8 cellular contexts compared by ENCODE assay signal in genomic region chr5:131794596-131794995, GRCh38. TPM values are rescaled to one million over a fixed set of nuclear protein-coding genes. Genes with fewer than 3 reads are reported as not detected.
DNase-seq lines count a peak whose midpoint lies in the region; ATAC-seq, FAIRE-seq and TF ChIP-seq lines count a peak whose summit lies in the region.
"Had no signal": no experiment of that assay in that cellular context is flagged by ENCODE, and none has a peak within 500 bp of the region (broad histone marks: within the 10 kb centered on the region; RNA-seq: fewer than 3 reads in every experiment).

No MANE protein-coding gene starts in this region.

- ATAC-seq in K562 (peak; percentile 23), GM21526 (IDR thresholded peaks at IDR 0.05; ENCODE audit: low FRiP score, unreplicated experiment) (no peak)

- DNase-seq in KBM-7 = peak; percentile 68
- DNase-seq in K562 (ENCODE audit: extremely low read depth in 1 of 4, low spot score in 3 of 4) = peak in 1 of 4 experiments; percentile 43
- DNase-seq in neural progenitor cell (ENCODE audit: low spot score) = no peak
- DNase-seq in NCI-H226 = no peak
- no peak for DNase-seq in 8988T

- WGBS in K562 (ENCODE audit: insufficient coverage, low coverage, missing lambda C conversion rate) = 14% methylated on average over 4 of the region's 4 CpGs

- peaks cover 3% of the 10 kb centered on the region for H3K36me3 Mint-ChIP-seq in neural progenitor cell

- H3K27me3 ChIP-seq in K562 (ENCODE audit: control insufficient read depth in 2 of 2, insufficient read depth in 2 of 2, low read length in 2 of 2) = no peaks in the 10 kb centered on the region
- peaks cover 34% of the 10 kb centered on the region for H3K27me3 ChIP-seq in neural progenitor cell

- peak; percentile 36; the same call in 1 of the 2 replicates for TF ChIP-seq POLR2A in K562 (conservative IDR thresholded peaks at IDR 0.05)

- POLR2A ChIA-PET in K562 (lab: Yijun Ruan, JAX) = interaction anchor here (0.9 kb wide), 1 partner anchor 49 kb away, joined by 4 read pairs; no protein-coding TSS in a partner anchor

- no TSS peak for BruUV-seq in K562 (replicated peaks; lab: Mats Ljungman, UMichigan)

- peaks cover 19% of the 10 kb centered on the region for H3F3A ChIP-seq in neural progenitor cell (ENCODE audit: low read depth)

- no peak for TF ChIP-seq EP300 in K562 (IDR thresholded peaks at IDR 0.05; ENCODE audit: low read length)

- peaks cover 26% of the 10 kb centered on the region; the same call in 1 of the 2 replicates for H4K20me1 ChIP-seq in K562 (replicated peaks; ENCODE audit: control insufficient read depth, insufficient read depth, low read length)
- peaks cover 62% of the 10 kb centered on the region for H4K20me1 ChIP-seq in neural progenitor cell (ENCODE audit: low read depth)

- no peak overlapping the region for H2AFZ ChIP-seq in K562 (ENCODE audit: low read depth, low read length)
- no peak overlapping the region for H2AFZ ChIP-seq in neural progenitor cell (replicated peaks)

- in situ Hi-C loops in KBM-7 (cut with MboI; ENCODE audit: low pct_unique_long_range_greater_than_20kb, low sequenced_read_pairs) (no loop called here), K562 (cut with MboI) (no loop called here)

- H3K27me3 Mint-ChIP-seq in neural progenitor cell (ENCODE audit: insufficient read depth, low read depth) = no peaks in the 10 kb centered on the region

- no peaks in the 10 kb centered on the region for H3K9me1 ChIP-seq in K562 (ENCODE audit: control insufficient read depth, insufficient read depth, low read length)

- H3K27ac Mint-ChIP-seq in neural progenitor cell = no peak overlapping the region

- peak; percentile 72 for FAIRE-seq in K562 (lab: Jason Lieb, UNC)

- no peak for TF ChIP-seq RAD21 in K562 (CRISPR knock-in tag; conservative IDR thresholded peaks at IDR 0.05 in 1 of 2, IDR thresholded peaks at IDR 0.05 in 1 of 2)

- peak overlapping the region; percentile 66 for H3K4me3 Mint-ChIP-seq in neural progenitor cell

- peak overlapping the region; percentile 77 to 97; a peak in 3 of 4 replicates for H3K9ac ChIP-seq in K562 (ENCODE audit: insufficient read depth in 1 of 2, low read depth in 2 of 2, low read length in 2 of 2)
- H3K9ac ChIP-seq in neural progenitor cell = no peak overlapping the region

- peak overlapping the region; percentile 40 for H3K4me3 ChIP-seq in GM08714 (ENCODE audit: low read length)
- H3K4me3 ChIP-seq in K562 = peak overlapping the region; percentile 75
- H3K4me3 ChIP-seq in neural progenitor cell = no peak overlapping the region

- H3K36me3 ChIP-seq in K562 (ENCODE audit: control insufficient read depth, insufficient read depth, low read length) (peaks cover 24% of the 10 kb centered on the region), neural progenitor cell (no peaks in the 10 kb centered on the region)

- H3K79me2 ChIP-seq in K562 (ENCODE audit: control insufficient read depth, insufficient read depth, low read length) (peaks cover 78% of the 10 kb centered on the region), neural progenitor cell (ENCODE audit: low read depth) (peaks cover 68% of the 10 kb centered on the region)

- no peaks in the 10 kb centered on the region for H3K9me3 ChIP-seq in K562 (replicated peaks; ENCODE audit: control insufficient read depth, insufficient read depth, low read depth, low read length)
- no peaks in the 10 kb centered on the region for H3K9me3 ChIP-seq in neural progenitor cell (ENCODE audit: low read depth)

- TF ChIP-seq CTCF in K562 (IDR thresholded peaks at IDR 0.05 in 2 of 3, conservative IDR thresholded peaks at IDR 0.05 in 1 of 3; ENCODE audit: insufficient read depth in 2 of 3, low read depth in 1 of 3, low read length in 3 of 3) (no peak), neural progenitor cell (IDR thresholded peaks at IDR 0.05) (no peak)

- peak overlapping the region; percentile 98 for H3K27ac ChIP-seq in K562 (ENCODE audit: extremely low read depth, low read depth, low read length)
- no peak overlapping the region for H3K27ac ChIP-seq in neural progenitor cell
- H3K27ac ChIP-seq: SK-N-MC had no signal

- peaks cover 26% of the 10 kb centered on the region for H3K4me1 Mint-ChIP-seq in neural progenitor cell

- CTCF ChIA-PET in K562 (lab: Yijun Ruan, JAX; ENCODE audit: low intra/inter-chr PET ratio) = no interaction called here

- no peaks in the 10 kb centered on the region for H3K9me3 Mint-ChIP-seq in neural progenitor cell

- peak overlapping the region; percentile 72 for H3K4me2 ChIP-seq in K562 (ENCODE audit: insufficient read depth, low read length)
- H3K4me2 ChIP-seq in neural progenitor cell = no peak overlapping the region

- intact Hi-C loops in K562 (cut with micrococcal nuclease) = loop anchor here (10.0 kb wide), 1 partner anchor 120 kb away; no protein-coding TSS in a partner anchor

- peaks cover 25 to 31% of the 10 kb centered on the region in 2 experiments for H3K4me1 ChIP-seq in K562 (replicated peaks in 1 of 2; ENCODE audit: control insufficient read depth in 2 of 2, insufficient read depth in 2 of 2, low read length in 2 of 2)
- H3K4me1 ChIP-seq in neural progenitor cell = peaks cover 15% of the 10 kb centered on the region

TF ChIP-seq in K562, 482 proteins besides CTCF, POLR2A, EP300 and RAD21 (continues in another document):
- TF ChIP-seq XRCC4 (IDR thresholded peaks at IDR 0.05; ENCODE audit: extremely low read depth, insufficient read depth, insufficient read length) = no peak
- no peak for TF ChIP-seq CREB1 (IDR thresholded peaks at IDR 0.05)
- peak; percentile 39; the same call in 1 of the 2 replicates for TF ChIP-seq CREB1 (CRISPR knock-in tag; IDR thresholded peaks at IDR 0.05)
- TF ChIP-seq MTF1 (CRISPR knock-in tag; IDR thresholded peaks at IDR 0.05; ENCODE audit: borderline replicate concordance) = no peak
- no peak for TF ChIP-seq TAF15 (IDR thresholded peaks at IDR 0.05; ENCODE audit: low read depth, low read length)
- peak; percentile 29; the same call in 1 of the 2 replicates for TF ChIP-seq BHLHE40 (IDR thresholded peaks at IDR 0.05; ENCODE audit: low read length)
- no peak for TF ChIP-seq ATF3 (IDR thresholded peaks at IDR 0.05)
- no peak for TF ChIP-seq ATF3 (CRISPR knock-in tag; conservative IDR thresholded peaks at IDR 0.05)
- no peak for TF ChIP-seq MAFK (IDR thresholded peaks at IDR 0.05; ENCODE audit: low read length)
- TF ChIP-seq SMC3 (conservative IDR thresholded peaks at IDR 0.05; ENCODE audit: insufficient read depth, low read depth, low read length) = no peak
- peak in 1 of 2 experiments; percentile 59; a peak in 2 of 4 replicates for TF ChIP-seq HDAC1 (IDR thresholded peaks at IDR 0.05)
- no peak for TF ChIP-seq ZNF239 (CRISPR knock-in tag; IDR thresholded peaks at IDR 0.05)
- no peak for TF ChIP-seq ZNF717 (CRISPR knock-in tag; IDR thresholded peaks at IDR 0.05)
- TF ChIP-seq TAF1 (IDR thresholded peaks at IDR 0.05; ENCODE audit: control insufficient read depth, extremely low read depth, insufficient read depth, low read length, severe bottlenecking) = no peak
- no peak for TF ChIP-seq BRF1 (IDR thresholded peaks at IDR 0.05; ENCODE audit: borderline replicate concordance, extremely low read depth, insufficient read length)
- 0 out of 2 replicates have a peak, but pooled peaks have one; percentile 7 for TF ChIP-seq MXI1 (IDR thresholded peaks at IDR 0.05; ENCODE audit: low read depth, low read length)
- no peak for TF ChIP-seq RBM39 (optimal IDR thresholded peaks at IDR 0.05; ENCODE audit: low read depth, low read length)

RNA-seq across cellular contexts. Expression of gene FNIP1, which starts 2.2 kb away (rescaled TPM):
- total RNA-seq in K562 (2011; cell fraction: chromatin; rRNA removed; ENCODE audit: low replicate concordance) = 66.1 and 149 TPM in 2 replicates
- 49.7 and 55.7 TPM in 2 replicates for total RNA-seq in K562 (2011; cell fraction: nucleolus; rRNA removed)
- 73.5 and 100 TPM in 2 replicates for total RNA-seq in K562 (2011; cell fraction: nucleoplasm; rRNA removed)
- 18.4 and 19.9 TPM in 2 replicates for total RNA-seq in K562 (2014; rRNA removed)
- total RNA-seq in K562 (2014; rRNA removed; fragmentation: Illumina TruSeq; extraction: Trizol) = 22.1 and 26.4 TPM in 2 replicates
- 31.1 and 32.8 TPM in 2 replicates for total RNA-seq in K562 (2015; rRNA removed; fragmentation: Illumina TruSeq; extraction: Trizol)
- total RNA-seq in K562 (2021) = 22.1 and 24.6 TPM in 2 replicates
- 17.9 and 19.7 TPM in 2 replicates for polyA plus RNA-seq in K562 (2011; rRNA removed)
- 5.5 and 9.3 TPM in 2 replicates for polyA plus RNA-seq in K562 (2011; cell fraction: cytosol; rRNA removed)
- polyA plus RNA-seq in K562 (2011; cell fraction: nucleus; rRNA removed) = 17.5 and 20.3 TPM in 2 replicates
- polyA plus RNA-seq in K562 (2012) = 7.5 and 10.7 TPM in 2 replicates
- polyA plus RNA-seq in K562 (2014; fragmentation: Illumina TruSeq; extraction: Trizol) = 10.3 and 10.7 TPM in 2 replicates
- polyA plus RNA-seq in K562 (2014; fragmentation: Nextera tagmentation; extraction: Ambion mirVana) = 1 to 10 TPM; 5.0 to 8.7 TPM
- polyA plus RNA-seq in K562 (2014; rRNA removed) = 9.4 and 12.0 TPM in 2 replicates
- 54.7 and 58.9 TPM in 2 replicates for polyA minus RNA-seq in K562 (2011; rRNA and poly(A)+ RNA removed)
- 16.2 and 16.4 TPM in 2 replicates for polyA minus RNA-seq in K562 (2011; cell fraction: cytosol; rRNA and poly(A)+ RNA removed)
- 48.3 and 63.5 TPM in 2 replicates for polyA minus RNA-seq in K562 (2011; cell fraction: nucleus; rRNA and poly(A)+ RNA removed)
- total RNA-seq in neural progenitor cell (ENCODE audit: low replicate concordance) = 26.0 and 44.4 TPM in 2 replicates
